8 cellular contexts compared by ENCODE assay signal in the genomic region with DNA sequence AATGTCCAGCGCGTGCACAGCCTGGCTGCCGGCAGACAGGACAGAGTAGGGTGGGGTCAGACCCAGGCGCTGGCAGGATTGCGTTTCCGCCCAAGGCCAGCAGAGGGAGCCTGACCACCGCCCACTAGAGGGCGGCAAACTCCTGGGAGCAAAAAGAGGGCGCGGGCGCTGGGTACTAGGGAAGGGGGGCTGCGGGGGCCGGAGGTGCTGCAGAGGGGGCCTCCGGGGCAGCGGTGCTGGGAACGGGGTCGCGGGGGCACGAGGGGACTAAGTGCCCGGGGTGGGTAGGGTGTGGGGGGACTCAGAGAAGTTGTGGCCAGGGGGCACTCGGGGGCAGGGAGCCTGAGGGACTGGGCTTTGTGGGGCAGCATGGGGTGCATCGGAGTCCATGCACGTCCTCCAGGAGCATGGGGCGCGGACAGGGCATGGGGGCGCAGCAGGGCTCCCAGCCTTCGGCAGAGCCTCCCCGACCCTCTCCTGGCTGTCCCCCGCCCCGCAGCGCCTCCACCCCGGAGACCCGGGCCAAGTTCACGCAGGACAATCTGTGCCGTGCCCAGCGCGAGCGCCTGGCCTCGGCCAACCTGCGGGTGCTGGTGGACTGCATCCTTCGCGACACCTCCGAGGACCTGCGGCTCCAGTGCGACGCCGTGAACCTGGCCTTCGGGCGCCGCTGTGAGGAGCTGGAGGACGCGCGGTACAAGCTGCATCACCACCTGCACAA. TPM values are rescaled to one million over a fixed set of nuclear protein-coding genes. Genes with fewer than 3 reads are reported as not detected.
DNase-seq lines count a peak whose midpoint lies in the region; ATAC-seq and TF ChIP-seq lines count a peak whose summit lies in the region.

No MANE protein-coding gene starts in this region.

- H3K27ac Mint-ChIP-seq in CD14-positive monocyte: no peak overlapping the region

- H3K36me3 Mint-ChIP-seq in CD14-positive monocyte: no peaks in the 10 kb centered on the region

- no peak overlapping the region for H3K4me3 ChIP-seq in fibroblast of the aortic adventitia (ENCODE audit: low read depth, low read length)

- no peak overlapping the region for H3K4me3 Mint-ChIP-seq in CD14-positive monocyte

- peaks cover 2 to 21% (median 12%) of the 10 kb centered on the region in 3 donors for H3K27me3 Mint-ChIP-seq in CD14-positive monocyte (ENCODE audit: low read depth in 3 of 3)

- peak; percentile 96 for ATAC-seq in GM18907 (IDR thresholded peaks at IDR 0.05; ENCODE audit: unreplicated experiment)
- peak; percentile 95 for ATAC-seq in HG03139 (IDR thresholded peaks at IDR 0.05; ENCODE audit: unreplicated experiment)
- no peak for ATAC-seq in HG03025 (IDR thresholded peaks at IDR 0.05; ENCODE audit: low FRiP score, unreplicated experiment)

- peak; percentile 89 for TF ChIP-seq CTCF in CD14-positive monocyte (IDR thresholded peaks at IDR 0.05)
- TF ChIP-seq CTCF in fibroblast of the aortic adventitia (IDR thresholded peaks at IDR 0.05; ENCODE audit: insufficient read depth, low read length): peak; percentile 82

- DNase-seq in CD14-positive monocyte (ENCODE audit: low spot score): no peak
- peak; percentile 17 for DNase-seq in NCI-H82 treated with DMSO at 0.1 percent for 48 hours (lab: John Stamatoyannopoulos, UW; ENCODE audit: unreplicated experiment)
- DNase-seq in activated T-cell treated with anti-CD3 and anti-CD28 coated beads for 24 hours (ENCODE audit: low read depth): peak; percentile 56
- peak; percentile 4 for DNase-seq in fibroblast of the aortic adventitia (ENCODE audit: low read depth)
- peak; percentile 85 for DNase-seq in retina

- intact Hi-C loops in CD14-positive monocyte (cut with micrococcal nuclease): no loop called here

- H3K9me3 Mint-ChIP-seq in CD14-positive monocyte: peaks cover 0 to 2% (median 0%) of the 10 kb centered on the region in 7 donors

- no peaks in the 10 kb centered on the region for H3K4me1 Mint-ChIP-seq in CD14-positive monocyte

RNA-seq across cellular contexts. Expression of a gene that starts 3.2 kb away (rescaled TPM):
- polyA plus RNA-seq in CD14-positive monocyte: not detected
- not detected in 2 replicates for total RNA-seq in fibroblast of the aortic adventitia (ENCODE audit: low replicate concordance)
